ENCODE assay signal across 20 cellular contexts in genomic region chr11:14676068-14676467, GRCh38. TPM values are rescaled to one million over a fixed set of nuclear protein-coding genes. Genes with fewer than 3 reads are reported as not detected.
DNase-seq lines count a peak whose midpoint lies in the region; ATAC-seq, FAIRE-seq and TF ChIP-seq lines count a peak whose summit lies in the region.
"Had no signal": no experiment of that assay in that cellular context is flagged by ENCODE, and none has a peak within 500 bp of the region (broad histone marks: within the 10 kb centered on the region; RNA-seq: fewer than 3 reads in every experiment).

No MANE protein-coding gene starts in this region.

- no peaks in the 10 kb centered on the region for H3K36me3 ChIP-seq in GM12878 (ENCODE audit: control insufficient read depth in 2 of 2, insufficient read depth in 2 of 2, low read length in 1 of 2)
- peaks cover 0 to 3% (median 0%) of the 10 kb centered on the region in 4 donors for H3K36me3 ChIP-seq in liver (ENCODE audit: control insufficient read depth in 4 of 4, insufficient read depth in 3 of 4, low read depth in 1 of 4, low read length in 3 of 4)

- H3K79me2 ChIP-seq in GM12878 (ENCODE audit: control insufficient read depth, insufficient read depth, low read length) = no peaks in the 10 kb centered on the region

- intact Hi-C loops in GM12878 (cut with micrococcal nuclease; ENCODE audit: unreplicated experiment) = no loop called here

- RAD21 ChIA-PET in GM12878 (lab: Charles Lee; ENCODE audit: unreplicated experiment) = no interaction called here

- FAIRE-seq in HTR-8/SVneo (lab: Jason Lieb, UNC) (peak; percentile 57), GM12878 (lab: Jason Lieb, UNC) (peak; percentile 44)
- FAIRE-seq: urothelium cell line had no signal

- H3K4me2 ChIP-seq in GM12878 (ENCODE audit: control insufficient read depth, insufficient read depth) = no peak overlapping the region

- CTCF ChIA-PET in GM12878 (lab: Yijun Ruan, JAX) = no interaction called here

- H3K27ac ChIP-seq in GM12878 (ENCODE audit: control insufficient read depth, insufficient read depth) = no peak overlapping the region
- peak overlapping the region; percentile 54 for H3K27ac ChIP-seq in liver (ENCODE audit: low read depth in 1 of 2, low read length in 2 of 2)
- H3K27ac ChIP-seq: SK-N-MC had no signal

- H3K27me3 ChIP-seq in GM12878 (replicated peaks in 1 of 2; ENCODE audit: control insufficient read depth in 2 of 2, insufficient read depth in 2 of 2, low read length in 1 of 2) (no peaks in the 10 kb centered on the region), liver (ENCODE audit: control insufficient read depth in 4 of 4, insufficient read depth in 4 of 4, low read length in 3 of 4) (no peaks in the 10 kb centered on the region)

- no peak overlapping the region for H2AFZ ChIP-seq in GM12878 (ENCODE audit: control insufficient read depth, low read depth, low read length)

- no peaks in the 10 kb centered on the region for H4K20me1 ChIP-seq in GM12878 (ENCODE audit: control insufficient read depth, insufficient read depth)

- H3K9ac ChIP-seq in GM12878 (ENCODE audit: control insufficient read depth, insufficient read depth, low read length) (no peak overlapping the region), liver (ENCODE audit: low read depth in 1 of 2, low read length in 2 of 2) (no peak overlapping the region)

- WGBS in GM12878 (ENCODE audit: insufficient coverage, insufficient replicate concordance, low lambda C conversion rate, missing lambda C conversion rate) = 68% methylated on average over 2 of the region's 2 CpGs
- 33% methylated on average over 2 of the region's 2 CpGs for WGBS in liver

- no peak for TF ChIP-seq CTCF in GM12878 (IDR thresholded peaks at IDR 0.05 in 2 of 3, conservative IDR thresholded peaks at IDR 0.05 in 1 of 3; ENCODE audit: control insufficient read depth in 2 of 3, extremely low read depth in 1 of 3, insufficient read depth in 1 of 3, low read depth in 3 of 3, low read length in 3 of 3)
- TF ChIP-seq CTCF in liver (IDR thresholded peaks at IDR 0.05; ENCODE audit: low read depth, low read length, missing input control) = no peak

- H3K4me3 ChIP-seq in GM12878 (no peak overlapping the region), liver (ENCODE audit: low read depth in 1 of 3, low read length in 3 of 3) (no peak overlapping the region)
- H3K4me3 ChIP-seq: SK-N-MC had no signal

- SMC1A ChIA-PET in GM12878 (lab: Charles Lee; ENCODE audit: uncharacterized antibody, unreplicated experiment) = no interaction called here

- H3K9me3 ChIP-seq in GM12878 (replicated peaks; ENCODE audit: control insufficient read depth, insufficient read depth, low read length) (no peaks in the 10 kb centered on the region), liver (ENCODE audit: control insufficient read depth in 4 of 4, low read length in 3 of 4) (no peaks in the 10 kb centered on the region)

- TF ChIP-seq EP300 in GM12878 (IDR thresholded peaks at IDR 0.05; ENCODE audit: borderline replicate concordance in 1 of 2, control insufficient read depth in 1 of 2, low read depth in 2 of 2, low read length in 2 of 2) = no peak

- POLR2A ChIA-PET in GM12878 (lab: Charles Lee) = no interaction called here

- TF ChIP-seq RAD21 in GM12878 (IDR thresholded peaks at IDR 0.05; ENCODE audit: insufficient read depth, low read depth, low read length) = no peak
- TF ChIP-seq RAD21 in liver (IDR thresholded peaks at IDR 0.05) = no peak

- ATAC-seq in GM12878 = no peak
- ATAC-seq in GM21526 (IDR thresholded peaks at IDR 0.05; ENCODE audit: low FRiP score, unreplicated experiment) = no peak
- ATAC-seq: activated naive CD4-positive, alpha-beta T cell treated with anti-CD3 and anti-CD28 coated beads, Interleukin-2, amount 50 U/mL, for 72 hours; naive thymus-derived CD4-positive, alpha-beta T cell; stimulated activated memory B cell treated with anti-CD40 and anti-IgM and Interleukin-4, amounts not matched to agents 10 μg/mL and 1 μg/mL and 100 μg/mL, for 72 hours; T-helper 17 cell had no signal

- no TSS peak for BruUV-seq in GM12878 (replicated peaks; lab: Mats Ljungman, UMichigan)

- no peak for TF ChIP-seq POLR2A in GM12878 (IDR thresholded peaks at IDR 0.05; ENCODE audit: low read depth, low read length)

- in situ Hi-C loops in GM12878 (cut with MboI) = no loop called here

- peak; percentile 18 for DNase-seq in DMS153 (lab: John Stamatoyannopoulos, UW)
- DNase-seq in HTR-8/SVneo (ENCODE audit: insufficient read length, low spot score) = no peak
- no peak for DNase-seq in GM12878 (ENCODE audit: low read depth, low spot score)
- DNase-seq in effector CD4-positive, alpha-beta T cell = no peak
- DNase-seq in GM19240 (ENCODE audit: insufficient read length, low spot score) = no peak
- DNase-seq: activated CD4-positive, alpha-beta T cell treated with anti-CD3 and anti-CD28 coated beads, Interleukin-2, amount 10 ng/mL, durations not matched to agents 24 days and 14 days; cerebellar nuclear complex; head of caudate nucleus; naive thymus-derived CD4-positive, alpha-beta T cell; NCI-H1048; NCI-H187; RPMI8226; stimulated activated CD4-positive, alpha-beta T cell treated with anti-CD3 and anti-CD28 coated beads, Interleukin-2, amount 100 ng/mL, for 48 hours; T-helper 17 cell had no signal

- no peaks in the 10 kb centered on the region for H3K4me1 ChIP-seq in GM12878 (ENCODE audit: control insufficient read depth, insufficient read depth, low read length)
- peaks cover 0 to 4% (median 0%) of the 10 kb centered on the region in 4 donors for H3K4me1 ChIP-seq in liver (ENCODE audit: control insufficient read depth in 4 of 4, insufficient read depth in 4 of 4, low read length in 3 of 4)

TF ChIP-seq in GM12878, 131 proteins besides CTCF, POLR2A, EP300 and RAD21 (continues in another document):
- TF ChIP-seq SMAD5 (IDR thresholded peaks at IDR 0.05; ENCODE audit: low read depth) = no peak
- no peak for TF ChIP-seq RCOR1 (conservative IDR thresholded peaks at IDR 0.05; ENCODE audit: low read depth, low read length)
- TF ChIP-seq KLF5 (IDR thresholded peaks at IDR 0.05; ENCODE audit: partially characterized antibody) = no peak
- TF ChIP-seq MLLT1 (IDR thresholded peaks at IDR 0.05) = no peak

TF ChIP-seq in liver, 16 proteins besides CTCF, POLR2A, EP300 and RAD21:
- TF ChIP-seq SP1 (IDR thresholded peaks at IDR 0.05) (no peak), EGR1 (IDR thresholded peaks at IDR 0.05; ENCODE audit: low read depth in 2 of 2) (no peak), ATF3 (IDR thresholded peaks at IDR 0.05) (peak; percentile 36), FOXA1 (IDR thresholded peaks at IDR 0.05) (no peak), JUND (IDR thresholded peaks at IDR 0.05) (peak; percentile 30 to 55), HNF4A (conservative IDR thresholded peaks at IDR 0.05) (peak in 1 of 2 donors; percentile 8), FOXA2 (IDR thresholded peaks at IDR 0.05) (peak; percentile 35), TAF1 (conservative IDR thresholded peaks at IDR 0.05) (no peak)

RNA-seq across cellular contexts. Expression of gene PDE3B, which starts 32.5 kb away (rescaled TPM):
- 0.07 and 0.23 TPM in 2 replicates for total RNA-seq in GM12878 (2013; cell fraction: nucleolus; rRNA removed)
- total RNA-seq in GM12878 (2014; rRNA removed) = 2.7 and 3.9 TPM in 2 replicates
- total RNA-seq in GM12878 (2014; rRNA removed; fragmentation: Illumina TruSeq; extraction: Trizol) = 3.1 TPM in 2 replicates
- 2.6 and 2.9 TPM in 2 replicates for total RNA-seq in GM12878 (2021)
- polyA plus RNA-seq in GM12878 (2011; ENCODE audit: low read depth) = 0.10 TPM
- 0.03 and 0.04 TPM in 2 replicates for polyA plus RNA-seq in GM12878 (2011; rRNA removed)
- polyA plus RNA-seq in GM12878 (2011; cell fraction: cytosol; rRNA removed) = 0.01 and 0.03 TPM in 2 replicates
- 0.04 and 0.13 TPM in 2 replicates for polyA plus RNA-seq in GM12878 (2011; cell fraction: nucleus; rRNA removed)
- polyA plus RNA-seq in GM12878 (2012) = 0.21 and 0.27 TPM in 2 replicates
- 2.4 and 2.9 TPM in 2 replicates for polyA plus RNA-seq in GM12878 (2014; fragmentation: Illumina TruSeq; extraction: Trizol)
- under 1 TPM; 0.40 to 0.77 TPM for polyA plus RNA-seq in GM12878 (2014; fragmentation: Nextera tagmentation; extraction: Ambion mirVana)
- 1.9 and 2.0 TPM in 2 replicates for polyA plus RNA-seq in GM12878 (2014; rRNA removed)
- 1 to 10 TPM; 1.7 to 1.9 TPM for polyA plus RNA-seq in GM12878 (2016; fragmentation: Nextera tagmentation; extraction: Ambion mirVana)
- polyA minus RNA-seq in GM12878 (2011; rRNA and poly(A)+ RNA removed) = not detected in 2 replicates
- 0.10 TPM in 1 of 2 replicates, not detected in the other for polyA minus RNA-seq in GM12878 (2011; cell fraction: cytosol; rRNA and poly(A)+ RNA removed)
- polyA minus RNA-seq in GM12878 (2011; cell fraction: nucleus; rRNA and poly(A)+ RNA removed) = 0.29 and 0.36 TPM in 2 replicates
- total RNA-seq in liver = 10 to 100 TPM; 31.7 to 43.1 TPM
- polyA plus RNA-seq in liver = 10 to 100 TPM; 11.3 to 11.7 TPM

Comparison
In these comparisons a context has a peak if more than half of its experiments do, and no peak if none do; other contexts are left out.
1. RNA of gene PDE3B, which starts 32.5 kb away (total RNA-seq): 31.7 to 43.1 TPM in liver; 0.07 to 3.9 TPM in GM12878; every median in the first group is over 4 times any median in the second.